ENCODE assay signal across 10 cellular contexts in genomic region chr6:39791311-39791710, GRCh38. TPM values are rescaled to one million over a fixed set of nuclear protein-coding genes. Genes with fewer than 3 reads are reported as not detected.
DNase-seq lines count a peak whose midpoint lies in the region; TF ChIP-seq lines count a peak whose summit lies in the region.
"Had no signal": no experiment of that assay in that cellular context is flagged by ENCODE, and none has a peak within 500 bp of the region (broad histone marks: within the 10 kb centered on the region; RNA-seq: fewer than 3 reads in every experiment).

No MANE protein-coding gene starts in this region.

- no peaks in the 10 kb centered on the region for H3K36me3 Mint-ChIP-seq in neural progenitor cell

- H3K9me3 ChIP-seq in neural progenitor cell (ENCODE audit: low read depth): no peaks in the 10 kb centered on the region

- H3K4me3 ChIP-seq in fibroblast of mammary gland (ENCODE audit: control insufficient read depth, low read depth, low read length) (no peak overlapping the region), neural progenitor cell (no peak overlapping the region)
- H3K4me3 ChIP-seq: GM12878 had no signal

- no peak overlapping the region for H3K27ac ChIP-seq in neural progenitor cell
- H3K27ac ChIP-seq: KMS-11 had no signal

- no peak overlapping the region for H3K27ac Mint-ChIP-seq in neural progenitor cell

- no peak overlapping the region for H3K4me2 ChIP-seq in neural progenitor cell
- H3K4me2 ChIP-seq: KMS-11 had no signal

- no peaks in the 10 kb centered on the region for H4K20me1 ChIP-seq in neural progenitor cell (ENCODE audit: low read depth)

- peak overlapping the region; percentile 68 for H3K4me3 Mint-ChIP-seq in neural progenitor cell

- H3K4me1 Mint-ChIP-seq in neural progenitor cell: peaks cover 13% of the 10 kb centered on the region

- no peaks in the 10 kb centered on the region for H3K36me3 ChIP-seq in neural progenitor cell

- peaks cover 25% of the 10 kb centered on the region for H3K27me3 ChIP-seq in neural progenitor cell

- no peak overlapping the region for H2AFZ ChIP-seq in neural progenitor cell (replicated peaks)

- H3K27me3 Mint-ChIP-seq in neural progenitor cell (ENCODE audit: insufficient read depth, low read depth): peaks cover 15% of the 10 kb centered on the region

- peaks cover 6% of the 10 kb centered on the region for H3F3A ChIP-seq in neural progenitor cell (ENCODE audit: low read depth)

- H3K79me2 ChIP-seq in neural progenitor cell (ENCODE audit: low read depth): no peaks in the 10 kb centered on the region

- H3K9me3 Mint-ChIP-seq in neural progenitor cell: no peaks in the 10 kb centered on the region

- DNase-seq in DMS53 (lab: John Stamatoyannopoulos, UW): peak; percentile 56
- DNase-seq in M059J (ENCODE audit: low read depth): peak; percentile 20
- DNase-seq in fibroblast of mammary gland (ENCODE audit: low read depth): peak; percentile 31
- DNase-seq in neural progenitor cell (ENCODE audit: low spot score): no peak
- DNase-seq in NCI-H2171 (lab: John Stamatoyannopoulos, UW): no peak
- no peak for DNase-seq in stimulated activated CD4-positive, alpha-beta T cell treated with anti-CD3 and anti-CD28 coated beads, Interleukin-2, amount 100 ng/mL, for 48 hours
- no peak for DNase-seq in posterior vena cava (ENCODE audit: low spot score)
- no peak for DNase-seq in mucosa of gallbladder (ENCODE audit: low spot score)

- intact Hi-C loops in posterior vena cava (cut with DNase I): no loop called here

- TF ChIP-seq CTCF in fibroblast of mammary gland (conservative IDR thresholded peaks at IDR 0.05; ENCODE audit: control insufficient read depth, insufficient read depth, low read depth, low read length): peak; percentile 37
- peak; percentile 34 for TF ChIP-seq CTCF in neural progenitor cell (IDR thresholded peaks at IDR 0.05)

- H3K9ac ChIP-seq in neural progenitor cell: no peak overlapping the region
- H3K9ac ChIP-seq: KMS-11 had no signal

- H3K4me1 ChIP-seq in neural progenitor cell: peaks cover 10% of the 10 kb centered on the region

RNA-seq across cellular contexts. Expression of gene DAAM2, which starts 0.9 kb away (rescaled TPM):
- 0.39 and 1.3 TPM in 2 replicates for total RNA-seq in M059J (2014; rRNA removed; shearing (Covaris generic))
- total RNA-seq in neural progenitor cell (ENCODE audit: low replicate concordance) (2.1 and 3.2 TPM in 2 replicates), posterior vena cava (10 to 100 TPM; 33.9 to 62.7 TPM), mucosa of gallbladder (12.5 TPM)

Comparison
In these comparisons a context has a peak if more than half of its experiments do, and no peak if none do; other contexts are left out.
1. DNase-seq: peak in DMS53 (single experiment), M059J (single experiment) and fibroblast of mammary gland (single experiment); none in neural progenitor cell (single experiment), NCI-H2171 (single experiment), stimulated activated CD4-positive, alpha-beta T cell treated with anti-CD3 and anti-CD28 coated beads, Interleukin-2, amount 100 ng/mL, for 48 hours (0 of 2), posterior vena cava (single experiment) and mucosa of gallbladder (single experiment).